Comparison of ENCODE assay signal across 8 cellular contexts in genomic region chr1:198681831-198682756, GRCh38. TPM values are rescaled to one million over a fixed set of nuclear protein-coding genes. Genes with fewer than 3 reads are reported as not detected.
DNase-seq lines count a peak whose midpoint lies in the region; ATAC-seq and TF ChIP-seq lines count a peak whose summit lies in the region.

No MANE protein-coding gene starts in this region.

- peak overlapping the region; percentile 73 for H3K4me3 Mint-ChIP-seq in activated CD4-positive, alpha-beta T cell treated with anti-CD3 and anti-CD28 coated beads, Interleukin-2, amount 10 ng/mL, durations not matched to agents 7 days and 5 days
- peak overlapping the region; percentile 72 to 80 for H3K4me3 Mint-ChIP-seq in effector memory CD8-positive, alpha-beta T cell
- H3K4me3 Mint-ChIP-seq in naive B cell: peak overlapping the region; percentile 67 to 83 (median 72)
- H3K4me3 Mint-ChIP-seq in stimulated activated memory B cell treated with anti-CD40 and anti-IgM and Interleukin-4, amounts not matched to agents 10 μg/mL and 1 μg/mL and 100 μg/mL, for 72 hours: peak overlapping the region; percentile 25

- peaks cover 87% of the 10 kb centered on the region for H3K4me1 Mint-ChIP-seq in activated CD4-positive, alpha-beta T cell treated with anti-CD3 and anti-CD28 coated beads, Interleukin-2, amount 10 ng/mL, durations not matched to agents 7 days and 5 days
- H3K4me1 Mint-ChIP-seq in effector memory CD8-positive, alpha-beta T cell (ENCODE audit: low read depth in 2 of 2): peaks cover 54 to 73% of the 10 kb centered on the region in 2 donors
- H3K4me1 Mint-ChIP-seq in naive B cell: peaks cover 57 to 85% (median 63%) of the 10 kb centered on the region in 3 donors
- H3K4me1 Mint-ChIP-seq in stimulated activated memory B cell treated with anti-CD40 and anti-IgM and Interleukin-4, amounts not matched to agents 10 μg/mL and 1 μg/mL and 100 μg/mL, for 72 hours: peaks cover 80% of the 10 kb centered on the region

- CTCF ChIA-PET in AG04450 (lab: Charles Lee): interaction anchor here (0.6 to 4.3 kb wide), 6 partner anchors 19 to 1162 kb away, joined by 3 to 34 read pairs (median 4); no protein-coding TSS in a partner anchor
- CTCF ChIA-PET in activated CD4-positive, alpha-beta T cell treated with anti-CD3 and anti-CD28 coated beads, Interleukin-2, amount 10 ng/mL, durations not matched to agents 7 days and 5 days (lab: Charles Lee): interaction anchor here (1.0 to 5.0 kb wide), 9 partner anchors 10 to 526 kb away, joined by 3 to 49 read pairs (median 4); no protein-coding TSS in a partner anchor

- H3K36me3 Mint-ChIP-seq in activated CD4-positive, alpha-beta T cell treated with anti-CD3 and anti-CD28 coated beads, Interleukin-2, amount 10 ng/mL, durations not matched to agents 7 days and 5 days (ENCODE audit: low read depth): peaks cover 63% of the 10 kb centered on the region
- peaks cover 73% of the 10 kb centered on the region for H3K36me3 Mint-ChIP-seq in effector memory CD8-positive, alpha-beta T cell (ENCODE audit: insufficient read depth)
- peaks cover 4 to 7% of the 10 kb centered on the region in 2 donors for H3K36me3 Mint-ChIP-seq in naive B cell
- peaks cover 24% of the 10 kb centered on the region for H3K36me3 Mint-ChIP-seq in stimulated activated memory B cell treated with anti-CD40 and anti-IgM and Interleukin-4, amounts not matched to agents 10 μg/mL and 1 μg/mL and 100 μg/mL, for 72 hours

- no peaks in the 10 kb centered on the region for H3K9me3 Mint-ChIP-seq in activated CD4-positive, alpha-beta T cell treated with anti-CD3 and anti-CD28 coated beads, Interleukin-2, amount 10 ng/mL, durations not matched to agents 7 days and 5 days
- H3K9me3 Mint-ChIP-seq in effector memory CD8-positive, alpha-beta T cell: no peaks in the 10 kb centered on the region
- H3K9me3 Mint-ChIP-seq in naive B cell: peaks cover 0 to 2% (median 0%) of the 10 kb centered on the region in 7 donors
- no peaks in the 10 kb centered on the region for H3K9me3 Mint-ChIP-seq in stimulated activated memory B cell treated with anti-CD40 and anti-IgM and Interleukin-4, amounts not matched to agents 10 μg/mL and 1 μg/mL and 100 μg/mL, for 72 hours

- POLR2A ChIA-PET in AG04450 (lab: Yijun Ruan, JAX): interaction anchor here (1.4 kb wide), 1 partner anchor 13 kb away, joined by 3 read pairs; no protein-coding TSS in a partner anchor
- POLR2A ChIA-PET in activated CD4-positive, alpha-beta T cell treated with anti-CD3 and anti-CD28 coated beads, Interleukin-2, amount 10 ng/mL, durations not matched to agents 7 days and 5 days (lab: Charles Lee): interaction anchor here (0.6 to 1.9 kb wide), 9 partner anchors 14 to 169 kb away, joined by 3 to 12 read pairs (median 6); partner anchors contain the start of gene PTPRC

- peak; percentile 70 for DNase-seq in AG04450 (ENCODE audit: low read depth, low spot score)
- peak; percentile 92 for DNase-seq in NCI-H460 (ENCODE audit: extremely low read depth, low read depth)
- peak; percentile 94 for DNase-seq in activated CD4-positive, alpha-beta T cell treated with anti-CD3 and anti-CD28 coated beads, Interleukin-2, amount 10 ng/mL, durations not matched to agents 7 days and 5 days
- DNase-seq in effector memory CD8-positive, alpha-beta T cell: peak; percentile 74 to 78 (median 75)
- peak; percentile 89 for DNase-seq in naive B cell

- peak overlapping the region; percentile 30; the same call in 1 of the 2 replicates for H3K4me3 ChIP-seq in AG04450 (ENCODE audit: low read depth, low read length)

- peaks cover 6% of the 10 kb centered on the region; the same call in 1 of the 2 replicates for H3K9me3 ChIP-seq in AG04450 (ENCODE audit: control insufficient read depth, insufficient read depth, low read length)

- H3K27me3 ChIP-seq in AG04450 (ENCODE audit: control insufficient read depth, insufficient read depth, low read length): no peaks in the 10 kb centered on the region

- H3K27ac Mint-ChIP-seq in activated CD4-positive, alpha-beta T cell treated with anti-CD3 and anti-CD28 coated beads, Interleukin-2, amount 10 ng/mL, durations not matched to agents 7 days and 5 days: peak overlapping the region; percentile 95
- peak overlapping the region; percentile 98 to 100 for H3K27ac Mint-ChIP-seq in effector memory CD8-positive, alpha-beta T cell
- peak overlapping the region; percentile 95 to 97 (median 96) for H3K27ac Mint-ChIP-seq in naive B cell
- H3K27ac Mint-ChIP-seq in stimulated activated memory B cell treated with anti-CD40 and anti-IgM and Interleukin-4, amounts not matched to agents 10 μg/mL and 1 μg/mL and 100 μg/mL, for 72 hours: peak overlapping the region; percentile 94

- H3K27ac ChIP-seq in AG04450 (ENCODE audit: low read depth, low read length): peak overlapping the region; percentile 58

- H3K27me3 Mint-ChIP-seq in activated CD4-positive, alpha-beta T cell treated with anti-CD3 and anti-CD28 coated beads, Interleukin-2, amount 10 ng/mL, durations not matched to agents 7 days and 5 days: no peaks in the 10 kb centered on the region
- no peaks in the 10 kb centered on the region for H3K27me3 Mint-ChIP-seq in effector memory CD8-positive, alpha-beta T cell
- no peaks in the 10 kb centered on the region for H3K27me3 Mint-ChIP-seq in naive B cell
- no peaks in the 10 kb centered on the region for H3K27me3 Mint-ChIP-seq in stimulated activated memory B cell treated with anti-CD40 and anti-IgM and Interleukin-4, amounts not matched to agents 10 μg/mL and 1 μg/mL and 100 μg/mL, for 72 hours

- ATAC-seq in GM18868 (IDR thresholded peaks at IDR 0.05; ENCODE audit: unreplicated experiment): peak; percentile 93
- peak; percentile 96 for ATAC-seq in HG03066 (IDR thresholded peaks at IDR 0.05; ENCODE audit: low read depth, unreplicated experiment)
- ATAC-seq in effector memory CD8-positive, alpha-beta T cell (replicated peaks): peak; percentile 78
- ATAC-seq in naive B cell (ENCODE audit: low read depth in 2 of 2): peak; percentile 92 to 93
- peak; percentile 98 for ATAC-seq in stimulated activated memory B cell treated with anti-CD40 and anti-IgM and Interleukin-4, amounts not matched to agents 10 μg/mL and 1 μg/mL and 100 μg/mL, for 72 hours

- no peak for TF ChIP-seq CTCF in AG04450 (IDR thresholded peaks at IDR 0.05; ENCODE audit: low read depth, low read length)

RNA-seq across cellular contexts. Expression of gene PTPRC, which starts 43.3 kb away (rescaled TPM):
- polyA plus RNA-seq in AG04450 (2011; rRNA removed) (0.05 TPM in 1 of 2 replicates, not detected in the other), naive B cell (ENCODE audit: low read depth in 6 of 6) (1,000 to 10,000 TPM in 1 of 6 donors, 100 to 1,000 TPM in 5; 771 to 1,016 (median 851) TPM)
- polyA minus RNA-seq in AG04450 (2011; rRNA and poly(A)+ RNA removed): not detected in 2 replicates
- not detected in 2 replicates for total RNA-seq in NCI-H460 (2014; rRNA removed; shearing (Covaris generic))
- not detected in 2 replicates for polyA plus RNA-seq in NCI-H460 (2014; cell fraction: nucleus; rRNA removed)
- total RNA-seq in activated CD4-positive, alpha-beta T cell treated with anti-CD3 and anti-CD28 coated beads, Interleukin-2, amount 10 ng/mL, durations not matched to agents 7 days and 5 days: 100 to 1,000 TPM; 700 to 862 TPM

Comparison
In these comparisons a context has a peak if more than half of its experiments do, and no peak if none do; other contexts are left out.
1. Peak in every context shown above with its lines: DNase-seq, ATAC-seq, H3K4me3 ChIP-seq and H3K27ac ChIP-seq.
2. H3K4me3 Mint-ChIP-seq: peak in every context shown above with its lines; median percentile 76 in effector memory CD8-positive, alpha-beta T cell; 73 in activated CD4-positive, alpha-beta T cell treated with anti-CD3 and anti-CD28 coated beads, Interleukin-2, amount 10 ng/mL, durations not matched to agents 7 days and 5 days; 72 in naive B cell; 25 in stimulated activated memory B cell treated with anti-CD40 and anti-IgM and Interleukin-4, amounts not matched to agents 10 μg/mL and 1 μg/mL and 100 μg/mL, for 72 hours.
3. RNA of gene PTPRC, which starts 43.3 kb away (total RNA-seq): 700 to 862 TPM in activated CD4-positive, alpha-beta T cell treated with anti-CD3 and anti-CD28 coated beads, Interleukin-2, amount 10 ng/mL, durations not matched to agents 7 days and 5 days; not detected in NCI-H460; every median in the first group is over 100 times any median in the second.